ENCODE assay signal across 8 cellular contexts in the genomic region with DNA sequence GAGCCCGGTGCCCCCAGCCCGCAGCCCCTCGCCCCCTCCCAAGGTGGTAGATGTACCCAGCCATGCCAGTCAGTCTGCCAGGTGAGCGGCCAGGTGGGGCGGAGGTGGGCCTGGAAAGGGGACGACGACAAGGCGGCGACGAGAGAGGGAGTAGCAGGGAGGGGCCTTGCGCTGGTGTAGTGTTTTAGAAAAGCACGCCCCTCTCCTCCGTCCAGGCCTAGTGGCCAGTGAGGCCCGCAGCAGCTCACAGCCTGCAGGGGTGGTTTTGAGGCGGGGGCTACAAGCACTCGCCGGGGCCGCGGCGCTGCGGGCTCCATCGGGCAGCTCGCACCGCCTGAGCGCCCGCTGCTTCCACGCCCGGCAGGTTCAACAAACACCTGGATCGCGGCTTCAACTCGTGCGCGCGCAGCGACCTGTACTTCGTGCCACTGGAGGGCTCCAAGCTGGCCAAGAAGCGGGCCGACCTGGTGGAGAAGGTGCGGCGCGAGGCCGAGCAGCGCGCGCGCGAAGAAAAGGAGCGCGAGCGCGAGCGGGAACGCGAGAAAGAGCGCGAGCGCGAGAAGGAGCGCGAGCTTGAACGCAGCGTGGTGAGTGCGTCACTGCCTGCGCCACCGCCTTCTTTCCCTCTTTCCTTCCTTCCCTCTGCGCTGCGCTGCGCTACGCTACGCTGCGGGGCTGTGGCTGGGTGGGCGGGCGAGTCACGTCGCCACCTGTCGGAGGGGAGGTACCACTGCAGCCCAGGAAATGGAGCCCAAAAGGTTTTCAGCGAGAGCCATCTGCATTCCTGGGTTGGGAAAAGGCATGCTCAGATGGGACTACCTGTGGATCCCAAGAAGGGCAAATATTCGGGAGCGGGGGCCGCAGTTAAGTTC. TPM values are rescaled to one million over a fixed set of nuclear protein-coding genes. Genes with fewer than 3 reads are reported as not detected.
A peak's percentile ranks its signal among the peaks of the same experiment; 100 is the strongest.
DNase-seq lines count a peak whose midpoint lies in the region; ATAC-seq and TF ChIP-seq lines count a peak whose summit lies in the region.

No MANE protein-coding gene starts in this region.

- H3K4me3 ChIP-seq in GM12875 (ENCODE audit: low read depth, low read length) (peak overlapping the region; percentile 96), adrenal gland (peak overlapping the region in 2 of 4 donors; percentile 31 to 65), upper lobe of right lung (peak overlapping the region; percentile 64)

- DNase-seq in NCI-H1436 treated with DMSO at 0.1 percent for 48 hours (lab: John Stamatoyannopoulos, UW) = peak; percentile 86
- peak; percentile 90 for DNase-seq in T follicular helper cell (ENCODE audit: low read depth)
- DNase-seq in adrenal gland = peak; percentile 92 to 97 (median 95)
- peak; percentile 97 for DNase-seq in cardiac septum (ENCODE audit: low spot score)
- DNase-seq in posterior cingulate gyrus = peak; percentile 89 to 99 (median 92)
- DNase-seq in upper lobe of right lung = peak; percentile 97

- H3K27me3 ChIP-seq in adrenal gland (no peaks in the 10 kb centered on the region), upper lobe of right lung (no peaks in the 10 kb centered on the region)

- H3K4me1 ChIP-seq in adrenal gland (replicated peaks in 1 of 2) = peaks cover 15 to 60% of the 10 kb centered on the region in 2 donors
- peaks cover 44% of the 10 kb centered on the region for H3K4me1 ChIP-seq in upper lobe of right lung

- H3K9me3 ChIP-seq in adrenal gland (replicated peaks in 1 of 3) (no peaks in the 10 kb centered on the region), upper lobe of right lung (no peaks in the 10 kb centered on the region)

- intact Hi-C loops in adrenal gland (cut with DNase I) = no loop called here
- intact Hi-C loops in cardiac septum (cut with DNase I) = loop anchor here (5.0 kb wide), 1 partner anchor 35 kb away; a partner anchor contains a TSS
- intact Hi-C loops in posterior cingulate gyrus (cut with DNase I) = loop anchor here (2.0 kb wide), 1 partner anchor 31 kb away; no protein-coding TSS in a partner anchor
- intact Hi-C loops in upper lobe of right lung (cut with DNase I) = loop anchor here (10.0 kb wide), 1 partner anchor 63 kb away; a partner anchor contains a TSS

- H3K36me3 ChIP-seq in adrenal gland (replicated peaks in 1 of 2) (peaks cover 0 to 30% of the 10 kb centered on the region in 2 donors), upper lobe of right lung (peaks cover 45% of the 10 kb centered on the region)

- TF ChIP-seq CTCF in GM12875 (IDR thresholded peaks at IDR 0.05; ENCODE audit: borderline replicate concordance, insufficient read depth, low read depth, low read length) (peak; percentile 96), adrenal gland (IDR thresholded peaks at IDR 0.05) (peak; percentile 85 to 97 (median 95)), upper lobe of right lung (IDR thresholded peaks at IDR 0.05) (peak; percentile 88)

- H3K27ac ChIP-seq in adrenal gland = peak overlapping the region in 4 of 5 donors; percentile 82 to 96 (median 90)
- H3K27ac ChIP-seq in upper lobe of right lung = peak overlapping the region; percentile 95

- ATAC-seq in HG02798 (IDR thresholded peaks at IDR 0.05; ENCODE audit: poor library complexity, unreplicated experiment) = peak; percentile 93
- ATAC-seq in upper lobe of right lung = peak; percentile 94

- TF ChIP-seq POLR2A in adrenal gland (IDR thresholded peaks at IDR 0.05) = peak in 1 of 2 donors; percentile 78

- 0 to 2% (median 1%) methylated on average over 25 to 80 of the region's 80 CpGs for WGBS in adrenal gland, 4 donors

RNA-seq across cellular contexts. Expression of a gene that starts 5.9 kb away (rescaled TPM):
- total RNA-seq in adrenal gland = not detected
- not detected for polyA plus RNA-seq in adrenal gland
- not detected for total RNA-seq in cardiac septum
- not detected for total RNA-seq in upper lobe of right lung

RNA-seq across cellular contexts. Expression of a gene that starts 6.1 kb away (rescaled TPM):
- 100 to 1,000 TPM; 152 to 505 (median 289) TPM for total RNA-seq in adrenal gland
- polyA plus RNA-seq in adrenal gland = 100 to 1,000 TPM in 2 of 3 donors, 10 to 100 TPM in 1; 58.4 to 335 (median 271) TPM
- 162 TPM for total RNA-seq in cardiac septum
- total RNA-seq in upper lobe of right lung = 197 TPM

RNA-seq across cellular contexts. Expression of a gene that starts 10.0 kb away (rescaled TPM):
- total RNA-seq in adrenal gland = 100 to 1,000 TPM in 4 of 8 donors, 10 to 100 TPM in 4; 51.0 to 263 (median 110) TPM
- 100 to 1,000 TPM in 2 of 3 donors, 10 to 100 TPM in 1; 57.4 to 482 (median 258) TPM for polyA plus RNA-seq in adrenal gland
- total RNA-seq in cardiac septum = 76.9 TPM
- total RNA-seq in upper lobe of right lung = 149 TPM

RNA-seq across cellular contexts. Expression of a gene that starts 13.4 kb away (rescaled TPM):
- 10 to 100 TPM; 24.5 to 86.2 (median 63.5) TPM for total RNA-seq in adrenal gland
- polyA plus RNA-seq in adrenal gland = 100 to 1,000 TPM in 2 of 3 donors, 10 to 100 TPM in 1; 36.2 to 204 (median 127) TPM
- total RNA-seq in cardiac septum = 7.0 TPM
- total RNA-seq in upper lobe of right lung = 154 TPM

RNA-seq across cellular contexts. Expression of a gene that starts 23.3 kb away (rescaled TPM):
- total RNA-seq in adrenal gland (10 to 100 TPM in 7 of 8 donors, 1 to 10 TPM in 1; 8.0 to 53.6 (median 35.1) TPM), cardiac septum (29.7 TPM), upper lobe of right lung (41.8 TPM)
- polyA plus RNA-seq in adrenal gland = 100 to 1,000 TPM in 1 of 3 donors, 10 to 100 TPM in 2; 29.5 to 113 (median 42.3) TPM

Comparison
In these comparisons a context has a peak if more than half of its experiments do, and no peak if none do; other contexts are left out.
1. intact Hi-C loops: an anchor here in cardiac septum (5.0 kb wide), posterior cingulate gyrus (2.0 kb wide) and upper lobe of right lung (10.0 kb wide); none called in adrenal gland.